14 cellular contexts compared by ENCODE assay signal in the genomic region with DNA sequence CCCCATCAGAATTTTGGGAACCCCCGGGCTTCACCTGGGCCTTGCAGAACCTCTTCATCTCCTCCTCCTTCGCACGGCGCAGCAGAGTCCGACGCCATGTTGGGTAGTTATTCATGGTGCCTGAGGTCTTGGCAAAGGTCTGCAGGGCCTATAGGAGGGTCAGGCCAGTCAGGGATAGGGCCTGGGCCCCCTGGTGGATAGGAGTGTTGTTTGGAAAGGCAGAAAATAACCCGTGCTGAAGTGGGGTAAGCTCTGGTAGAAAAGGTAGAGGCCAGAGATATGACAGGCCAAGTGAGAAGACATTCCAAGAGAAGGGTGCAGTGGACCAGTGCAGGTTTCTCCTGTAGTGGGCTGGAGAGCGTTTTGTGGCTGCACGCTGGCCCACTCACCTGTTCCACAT. TPM values are rescaled to one million over a fixed set of nuclear protein-coding genes. Genes with fewer than 3 reads are reported as not detected.
DNase-seq lines count a peak whose midpoint lies in the region; ATAC-seq and TF ChIP-seq lines count a peak whose summit lies in the region.
"Had no signal": no experiment of that assay in that cellular context is flagged by ENCODE, and none has a peak within 500 bp of the region (broad histone marks: within the 10 kb centered on the region; RNA-seq: fewer than 3 reads in every experiment).

No MANE protein-coding gene starts in this region.

- CTCF ChIA-PET in activated CD8-positive, alpha-beta T cell treated with anti-CD3 and anti-CD28 coated beads, Interleukin-2, amount 10 ng/mL, durations not matched to agents 7 days and 5 days (lab: Charles Lee): interaction anchor here (1.5 to 2.3 kb wide), 2 partner anchors 63 to 258 kb away, joined by 4 to 7 read pairs; a partner anchor contains a TSS
- CTCF ChIA-PET in activated CD8-positive, alpha-beta T cell treated with anti-CD3 and anti-CD28 coated beads for 36 hours (lab: Charles Lee): interaction anchor here (1.0 to 1.6 kb wide), 2 partner anchors 11 to 594 kb away, joined by 3 to 6 read pairs; no protein-coding TSS in a partner anchor
- CTCF ChIA-PET in HCT116 (lab: Charles Lee): no interaction called here

- no peak overlapping the region for H2AFZ ChIP-seq in HCT116 (ENCODE audit: low read depth, low read length, poor library complexity, severe bottlenecking)

- no peak overlapping the region for H3K4me3 ChIP-seq in HCT116 (replicated peaks in 1 of 2; ENCODE audit: low read depth in 1 of 2, low read length in 2 of 2)
- H3K4me3 ChIP-seq: SK-N-MC had no signal

- no peak for ATAC-seq in activated CD8-positive, alpha-beta T cell treated with anti-CD3 and anti-CD28 coated beads, Interleukin-2, amount 10 ng/mL, durations not matched to agents 7 days and 5 days
- no peak for ATAC-seq in activated CD8-positive, alpha-beta T cell treated with anti-CD3 and anti-CD28 coated beads for 36 hours
- ATAC-seq in HCT116 (no peak), HG02884 (IDR thresholded peaks at IDR 0.05; ENCODE audit: unreplicated experiment) (no peak)

- H3K9ac ChIP-seq in HCT116 (ENCODE audit: low read length): no peak overlapping the region

- no TSS peak for BruUV-seq in HCT116 (replicated peaks; lab: Mats Ljungman, UMichigan)

- no peak overlapping the region for H3K4me3 Mint-ChIP-seq in activated CD8-positive, alpha-beta T cell treated with anti-CD3 and anti-CD28 coated beads, Interleukin-2, amount 10 ng/mL, durations not matched to agents 7 days and 5 days
- H3K4me3 Mint-ChIP-seq in activated CD8-positive, alpha-beta T cell treated with anti-CD3 and anti-CD28 coated beads for 36 hours: no peak overlapping the region
- H3K4me3 Mint-ChIP-seq in chondrocyte (ENCODE audit: unreplicated experiment): no peak overlapping the region
- peak overlapping the region; percentile 62 for H3K4me3 Mint-ChIP-seq in neural crest cell
- H3K4me3 Mint-ChIP-seq: activated naive CD4-positive, alpha-beta T cell treated with anti-CD3 and anti-CD28 coated beads for 36 hours had no signal

- no peaks in the 10 kb centered on the region for H3K27me3 Mint-ChIP-seq in activated CD8-positive, alpha-beta T cell treated with anti-CD3 and anti-CD28 coated beads, Interleukin-2, amount 10 ng/mL, durations not matched to agents 7 days and 5 days (ENCODE audit: low read depth)
- H3K27me3 Mint-ChIP-seq in activated CD8-positive, alpha-beta T cell treated with anti-CD3 and anti-CD28 coated beads for 36 hours: no peaks in the 10 kb centered on the region
- no peaks in the 10 kb centered on the region for H3K27me3 Mint-ChIP-seq in chondrocyte (ENCODE audit: low read depth)
- H3K27me3 Mint-ChIP-seq in neural crest cell (ENCODE audit: low read depth): no peaks in the 10 kb centered on the region

- no peak overlapping the region for H3K27ac ChIP-seq in HCT116 (ENCODE audit: low read depth, low read length)
- H3K27ac ChIP-seq: SK-N-MC had no signal

- H3K36me3 ChIP-seq in HCT116 (ENCODE audit: control insufficient read depth in 1 of 2, insufficient read depth in 2 of 2, low read length in 2 of 2): peaks cover 0 to 6% of the 10 kb centered on the region in 2 experiments; a peak in 2 of 4 replicates

- H3K9me3 ChIP-seq in HCT116 (ENCODE audit: control insufficient read depth in 1 of 2, insufficient read depth in 1 of 2, low read depth in 1 of 2, low read length in 2 of 2): no peaks in the 10 kb centered on the region

- no peaks in the 10 kb centered on the region for H4K20me1 ChIP-seq in HCT116 (ENCODE audit: insufficient read depth)

- H3K9me3 Mint-ChIP-seq in activated CD8-positive, alpha-beta T cell treated with anti-CD3 and anti-CD28 coated beads, Interleukin-2, amount 10 ng/mL, durations not matched to agents 7 days and 5 days (ENCODE audit: insufficient read depth): no peaks in the 10 kb centered on the region
- no peaks in the 10 kb centered on the region for H3K9me3 Mint-ChIP-seq in activated CD8-positive, alpha-beta T cell treated with anti-CD3 and anti-CD28 coated beads for 36 hours
- H3K9me3 Mint-ChIP-seq in chondrocyte (ENCODE audit: low read depth) (no peaks in the 10 kb centered on the region), neural crest cell (no peaks in the 10 kb centered on the region)
- H3K9me3 Mint-ChIP-seq: activated naive CD4-positive, alpha-beta T cell treated with anti-CD3 and anti-CD28 coated beads for 36 hours had no signal

- peaks cover 58% of the 10 kb centered on the region for H3K4me1 Mint-ChIP-seq in activated CD8-positive, alpha-beta T cell treated with anti-CD3 and anti-CD28 coated beads, Interleukin-2, amount 10 ng/mL, durations not matched to agents 7 days and 5 days (ENCODE audit: low read depth)
- peaks cover 39% of the 10 kb centered on the region for H3K4me1 Mint-ChIP-seq in activated CD8-positive, alpha-beta T cell treated with anti-CD3 and anti-CD28 coated beads for 36 hours (ENCODE audit: low read depth)
- H3K4me1 Mint-ChIP-seq in chondrocyte (ENCODE audit: low read depth): peaks cover 16% of the 10 kb centered on the region
- H3K4me1 Mint-ChIP-seq in neural crest cell: peaks cover 11% of the 10 kb centered on the region

- H3K4me2 ChIP-seq in HCT116 (ENCODE audit: low read length): no peak overlapping the region

- POLR2A ChIA-PET in activated CD8-positive, alpha-beta T cell treated with anti-CD3 and anti-CD28 coated beads, Interleukin-2, amount 10 ng/mL, durations not matched to agents 7 days and 5 days (lab: Charles Lee): interaction anchor here (0.5 to 5.7 kb wide), 4 partner anchors 9 to 68 kb away, joined by 3 to 72 read pairs (median 8); a partner anchor contains a TSS
- POLR2A ChIA-PET in activated CD8-positive, alpha-beta T cell treated with anti-CD3 and anti-CD28 coated beads for 36 hours (lab: Charles Lee): interaction anchor here (0.8 to 8.9 kb wide), 4 partner anchors 10 to 63 kb away, joined by 3 to 119 read pairs (median 3); a partner anchor contains a TSS
- POLR2A ChIA-PET in HCT116 (lab: Charles Lee): no interaction called here

- peaks cover 49% of the 10 kb centered on the region for H3K36me3 Mint-ChIP-seq in activated CD8-positive, alpha-beta T cell treated with anti-CD3 and anti-CD28 coated beads, Interleukin-2, amount 10 ng/mL, durations not matched to agents 7 days and 5 days (ENCODE audit: low read depth)
- H3K36me3 Mint-ChIP-seq in activated CD8-positive, alpha-beta T cell treated with anti-CD3 and anti-CD28 coated beads for 36 hours (ENCODE audit: low read depth): peaks cover 26% of the 10 kb centered on the region
- H3K36me3 Mint-ChIP-seq in chondrocyte (ENCODE audit: low read depth) (peaks cover 21% of the 10 kb centered on the region), neural crest cell (ENCODE audit: low read depth) (peaks cover 5% of the 10 kb centered on the region)

- H3K9me2 ChIP-seq in HCT116 (ENCODE audit: insufficient read depth): no peaks in the 10 kb centered on the region

- TF ChIP-seq POLR2A in HCT116 (IDR thresholded peaks at IDR 0.05; ENCODE audit: borderline replicate concordance, extremely low read depth, insufficient read depth, insufficient read length): no peak

- RAD21 ChIA-PET in HCT116 (lab: Charles Lee; ENCODE audit: low non-redundant PET in 1 of 2, low total read pairs in 2 of 2, uncharacterized antibody in 2 of 2, unreplicated experiment in 2 of 2): no interaction called here

- H3K4me1 ChIP-seq in HCT116 (ENCODE audit: control insufficient read depth in 1 of 2, insufficient read depth in 2 of 2, low read length in 2 of 2): peaks cover 5 to 12% of the 10 kb centered on the region in 2 experiments; a peak in 3 of 4 replicates

- peaks cover 14% of the 10 kb centered on the region for H3K79me2 ChIP-seq in HCT116 (ENCODE audit: insufficient read depth, low read length)

- intact Hi-C loops in activated CD8-positive, alpha-beta T cell treated with anti-CD3 and anti-CD28 coated beads for 36 hours (cut with micrococcal nuclease): no loop called here
- intact Hi-C loops in HCT116 (cut with micrococcal nuclease): no loop called here

- no peak for TF ChIP-seq CTCF in activated CD8-positive, alpha-beta T cell treated with anti-CD3 and anti-CD28 coated beads for 36 hours (IDR thresholded peaks at IDR 0.05)
- TF ChIP-seq CTCF in HCT116 (IDR thresholded peaks at IDR 0.05 in 2 of 3, conservative IDR thresholded peaks at IDR 0.05 in 1 of 3; ENCODE audit: borderline replicate concordance in 1 of 3, insufficient read depth in 1 of 3, low read depth in 2 of 3, low read length in 2 of 3): peak in 2 of 3 experiments; percentile 23 to 28; a peak in 2 of 6 replicates
- TF ChIP-seq CTCF in chondrocyte (IDR thresholded peaks at IDR 0.05): peak; percentile 16
- peak; percentile 14 for TF ChIP-seq CTCF in neural crest cell (conservative IDR thresholded peaks at IDR 0.05)

- H3K27ac Mint-ChIP-seq in activated CD8-positive, alpha-beta T cell treated with anti-CD3 and anti-CD28 coated beads, Interleukin-2, amount 10 ng/mL, durations not matched to agents 7 days and 5 days: peak overlapping the region; percentile 46
- no peak overlapping the region for H3K27ac Mint-ChIP-seq in activated CD8-positive, alpha-beta T cell treated with anti-CD3 and anti-CD28 coated beads for 36 hours
- H3K27ac Mint-ChIP-seq in chondrocyte (ENCODE audit: unreplicated experiment) (no peak overlapping the region), neural crest cell (ENCODE audit: unreplicated experiment) (no peak overlapping the region)
- H3K27ac Mint-ChIP-seq: activated naive CD4-positive, alpha-beta T cell treated with anti-CD3 and anti-CD28 coated beads for 36 hours had no signal

- DNase-seq in activated CD8-positive, alpha-beta T cell treated with anti-CD3 and anti-CD28 coated beads, Interleukin-2, amount 10 ng/mL, durations not matched to agents 7 days and 5 days: no peak
- DNase-seq in activated CD8-positive, alpha-beta T cell treated with anti-CD3 and anti-CD28 coated beads for 36 hours: no peak
- DNase-seq in HCT116 (ENCODE audit: low read depth, low spot score) (no peak), chondrocyte (ENCODE audit: low spot score) (no peak), neural crest cell (ENCODE audit: low read depth, low spot score) (no peak), NCI-H1092 (lab: John Stamatoyannopoulos, UW) (no peak), ureter (ENCODE audit: low spot score) (no peak)
- DNase-seq: ACHN; activated naive CD4-positive, alpha-beta T cell treated with anti-CD3 and anti-CD28 coated beads for 36 hours; foreskin fibroblast; NCI-H510A treated with DMSO at 0.1 percent for 48 hours; stimulated activated CD4-positive, alpha-beta T cell treated with anti-CD3 and anti-CD28 coated beads, Interleukin-12 subunit alpha, Interleukin-12 subunit beta, amount 100 ng/mL, for 4 hours had no signal

- no peak for TF ChIP-seq RAD21 in HCT116 (IDR thresholded peaks at IDR 0.05; ENCODE audit: low read depth)

- no peaks in the 10 kb centered on the region for H3K27me3 ChIP-seq in HCT116 (ENCODE audit: insufficient read depth, low read length)

RNA-seq across cellular contexts. Expression of a gene that starts 4.9 kb away (rescaled TPM):
- 10 to 100 TPM; 15.5 to 15.6 TPM for total RNA-seq in activated CD8-positive, alpha-beta T cell treated with anti-CD3 and anti-CD28 coated beads, Interleukin-2, amount 10 ng/mL, durations not matched to agents 7 days and 5 days
- 1 to 10 TPM; 8.7 to 9.6 TPM for total RNA-seq in activated CD8-positive, alpha-beta T cell treated with anti-CD3 and anti-CD28 coated beads for 36 hours
- total RNA-seq in HCT116 (2021; ENCODE audit: unreplicated experiment) (14.7 TPM), chondrocyte (5.3 to 7.4 TPM (median 5.6 TPM) in 3 replicates), neural crest cell (9.7 and 10.1 TPM in 2 replicates), ureter (15.3 TPM)
- 10.0 and 11.4 TPM in 2 replicates for polyA plus RNA-seq in HCT116 (2012)

RNA-seq across cellular contexts. Expression of a gene that starts 5.0 kb away (rescaled TPM):
- under 1 TPM in 1 of 2 experiments, not detected in 1; 0.16 TPM for total RNA-seq in activated CD8-positive, alpha-beta T cell treated with anti-CD3 and anti-CD28 coated beads, Interleukin-2, amount 10 ng/mL, durations not matched to agents 7 days and 5 days
- total RNA-seq in activated CD8-positive, alpha-beta T cell treated with anti-CD3 and anti-CD28 coated beads for 36 hours: under 1 TPM; 0.27 to 0.38 TPM
- total RNA-seq in HCT116 (2021; ENCODE audit: unreplicated experiment) (3.3 TPM), chondrocyte (2.2 to 2.7 TPM (median 2.5 TPM) in 3 replicates), neural crest cell (2.2 and 3.3 TPM in 2 replicates), ureter (2.9 TPM)
- polyA plus RNA-seq in HCT116 (2012): 1.5 and 1.8 TPM in 2 replicates

RNA-seq across cellular contexts. Expression of a gene that starts 10.2 kb away (rescaled TPM):
- total RNA-seq in activated CD8-positive, alpha-beta T cell treated with anti-CD3 and anti-CD28 coated beads, Interleukin-2, amount 10 ng/mL, durations not matched to agents 7 days and 5 days: 10 to 100 TPM; 50.5 to 53.2 TPM
- total RNA-seq in activated CD8-positive, alpha-beta T cell treated with anti-CD3 and anti-CD28 coated beads for 36 hours: 10 to 100 TPM; 17.7 TPM
- 23.9 TPM for total RNA-seq in HCT116 (2021; ENCODE audit: unreplicated experiment)
- polyA plus RNA-seq in HCT116 (2012): 18.8 TPM in 2 replicates
- 49.5 to 102 TPM (median 96.9 TPM) in 3 replicates for total RNA-seq in chondrocyte
- total RNA-seq in neural crest cell: 55.5 and 58.7 TPM in 2 replicates
- 54.4 TPM for total RNA-seq in ureter

RNA-seq across cellular contexts. Expression of a gene that starts 37.6 kb away (rescaled TPM):
- 10 to 100 TPM; 16.0 to 16.3 TPM for total RNA-seq in activated CD8-positive, alpha-beta T cell treated with anti-CD3 and anti-CD28 coated beads, Interleukin-2, amount 10 ng/mL, durations not matched to agents 7 days and 5 days
- total RNA-seq in activated CD8-positive, alpha-beta T cell treated with anti-CD3 and anti-CD28 coated beads for 36 hours: 10 to 100 TPM; 10.5 to 11.8 TPM
- total RNA-seq in HCT116 (2021; ENCODE audit: unreplicated experiment) (11.3 TPM), chondrocyte (6.6 to 8.1 TPM (median 7.1 TPM) in 3 replicates), neural crest cell (10.5 and 10.8 TPM in 2 replicates), ureter (13.3 TPM)
- polyA plus RNA-seq in HCT116 (2012): 2.8 and 3.7 TPM in 2 replicates
